11 cellular contexts compared by ENCODE assay signal in the genomic region with DNA sequence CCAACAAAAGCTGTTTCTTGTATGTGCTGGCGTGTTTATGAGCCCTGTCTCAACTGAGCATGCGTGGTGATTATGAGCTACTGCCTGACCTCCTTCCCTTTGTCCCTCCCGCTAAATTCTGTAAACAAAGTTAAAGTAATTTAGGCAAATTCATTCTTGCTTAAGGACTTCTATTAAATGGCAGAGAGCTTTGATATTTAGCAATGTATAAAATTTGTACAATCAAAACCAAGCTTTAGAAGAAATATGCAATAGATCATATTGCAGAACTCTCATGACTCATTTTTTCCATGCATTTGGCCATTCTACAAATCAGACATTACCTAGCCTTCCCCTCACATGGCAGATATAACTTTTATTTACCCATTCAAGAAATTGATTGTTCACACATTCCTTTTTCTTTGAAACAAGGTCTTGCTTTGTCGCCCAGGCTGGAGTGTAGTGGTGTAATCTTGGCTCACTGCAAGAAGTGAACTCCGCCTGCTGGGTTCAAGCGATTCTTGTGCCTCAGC. TPM values are rescaled to one million over a fixed set of nuclear protein-coding genes. Genes with fewer than 3 reads are reported as not detected.
A peak's percentile ranks its signal among the peaks of the same experiment; 100 is the strongest.
DNase-seq lines count a peak whose midpoint lies in the region; ATAC-seq and TF ChIP-seq lines count a peak whose summit lies in the region.
"Had no signal": no experiment of that assay in that cellular context is flagged by ENCODE, and none has a peak within 500 bp of the region (broad histone marks: within the 10 kb centered on the region; RNA-seq: fewer than 3 reads in every experiment).

No MANE protein-coding gene starts in this region.

- intact Hi-C loops in mucosa of descending colon (cut with DNase I, micrococcal nuclease), result no loop called here

- peak overlapping the region; percentile 45 for H3K9ac ChIP-seq in mucosa of stomach (ENCODE audit: low read length)
- H3K9ac ChIP-seq: parathyroid adenoma had no signal

- ATAC-seq in mucosa of descending colon, result no peak
- ATAC-seq in left lobe of liver, result no peak
- no peak for ATAC-seq in HG03432 (IDR thresholded peaks at IDR 0.05; ENCODE audit: unreplicated experiment)
- ATAC-seq in GM18858 (IDR thresholded peaks at IDR 0.05; ENCODE audit: unreplicated experiment), result no peak
- ATAC-seq: GM23338 had no signal

- DNase-seq in AG08396 (ENCODE audit: low spot score), result peak; percentile 51
- peak; percentile 12 for DNase-seq in RKO (ENCODE audit: low spot score)
- peak; percentile 38 for DNase-seq in dermis blood vessel endothelial cell
- DNase-seq in mucosa of descending colon, result no peak
- DNase-seq in left lobe of liver (ENCODE audit: low spot score), result no peak
- DNase-seq: NCI-H82 had no signal

- no peak overlapping the region for H3K4me3 ChIP-seq in mucosa of stomach (ENCODE audit: low read length)
- H3K4me3 ChIP-seq in mucosa of descending colon, result no peak overlapping the region
- H3K4me3 ChIP-seq: GM23338 had no signal

- no peaks in the 10 kb centered on the region for H3K36me3 ChIP-seq in mucosa of stomach (ENCODE audit: control insufficient read depth, insufficient read depth, low read length)
- no peaks in the 10 kb centered on the region for H3K36me3 ChIP-seq in mucosa of descending colon (ENCODE audit: low read depth)

- TF ChIP-seq CTCF in mucosa of descending colon (IDR thresholded peaks at IDR 0.05), result no peak

- H3K9me3 ChIP-seq in mucosa of stomach (ENCODE audit: control insufficient read depth, low read length), result no peaks in the 10 kb centered on the region
- no peaks in the 10 kb centered on the region for H3K9me3 ChIP-seq in mucosa of descending colon

- H3K27me3 ChIP-seq in mucosa of stomach (ENCODE audit: control insufficient read depth, insufficient read depth, low read length), result no peaks in the 10 kb centered on the region

- H3K4me1 ChIP-seq in mucosa of stomach (ENCODE audit: control insufficient read depth, insufficient read depth, low read length) (peaks cover 55% of the 10 kb centered on the region), mucosa of descending colon (ENCODE audit: low read depth) (no peaks in the 10 kb centered on the region)
- H3K4me1 ChIP-seq: parathyroid adenoma had no signal

RNA-seq across cellular contexts. Expression of a gene that starts 18.2 kb away (rescaled TPM):
- 159 and 263 TPM in 2 replicates for total RNA-seq in dermis blood vessel endothelial cell
- total RNA-seq in mucosa of descending colon, result 10 to 100 TPM; 26.7 to 62.1 (median 57.2) TPM
- 404 TPM for total RNA-seq in left lobe of liver

RNA-seq across cellular contexts. Expression of a gene that starts 43.9 kb away (rescaled TPM):
- total RNA-seq in dermis blood vessel endothelial cell, result 0.65 and 6.1 TPM in 2 replicates
- total RNA-seq in mucosa of descending colon, result 100 to 1,000 TPM in 1 of 3 donors, 10 to 100 TPM in 2; 36.4 to 628 (median 95.9) TPM
- total RNA-seq in left lobe of liver, result 55.4 TPM

Comparison
In these comparisons a context has a peak if more than half of its experiments do, and no peak if none do; other contexts are left out.
1. DNase-seq: peak in AG08396 (single experiment), RKO (single experiment) and dermis blood vessel endothelial cell (single experiment); none in mucosa of descending colon (0 of 3) and left lobe of liver (single experiment).